ENCODE assay signal across 23 cellular contexts in genomic region chr1:79592707-79593106, GRCh38.
"Had no signal": no experiment of that assay in that cellular context is flagged by ENCODE, and none has a peak within 500 bp of the region (broad histone marks: within the 10 kb centered on the region; RNA-seq: fewer than 3 reads in every experiment).

No MANE protein-coding gene starts in this region.

- ATAC-seq: foreskin keratinocyte; gastroesophageal sphincter; heart left ventricle; left cardiac atrium; left lung; left ventricle myocardium superior; lower lobe of right lung; mucosa of descending colon; naive thymus-derived CD8-positive, alpha-beta T cell had no signal

- H3K36me3 Mint-ChIP-seq: mesothelial cell of epicardium; naive B cell; naive thymus-derived CD8-positive, alpha-beta T cell had no signal

- H3K79me2 ChIP-seq: hepatocyte had no signal

- FAIRE-seq: endothelial cell of umbilical vein, frontal cortex, islet of Langerhans, keratinocyte had no signal

- H3K27me3 Mint-ChIP-seq: naive B cell; naive thymus-derived CD8-positive, alpha-beta T cell had no signal

- H3K4me3 ChIP-seq: coronary artery, dorsolateral prefrontal cortex, esophagus muscularis mucosa, gastroesophageal sphincter, heart left ventricle, hepatocyte, left lung, lower lobe of right lung, mucosa of descending colon had no signal

- DNase-seq: dermis blood vessel endothelial cell; dorsolateral prefrontal cortex; effector CD4-positive, alpha-beta T cell; effector memory CD4-positive, alpha-beta T cell; foreskin keratinocyte; heart left ventricle; left cardiac atrium; left lung; left ventricle myocardium superior; lower lobe of right lung; mesenchymal stem cell; mucosa of descending colon; naive B cell; naive thymus-derived CD8-positive, alpha-beta T cell had no signal

- H3K4me1 ChIP-seq: foreskin keratinocyte, gastroesophageal sphincter, heart left ventricle, left lung, lower lobe of right lung had no signal

- H3K4me2 ChIP-seq: hepatocyte had no signal

- H3K9me3 ChIP-seq: esophagus muscularis mucosa, gastroesophageal sphincter, heart left ventricle, lower lobe of right lung, mucosa of descending colon had no signal

- H3K27ac Mint-ChIP-seq: mesothelial cell of epicardium; naive B cell; naive thymus-derived CD8-positive, alpha-beta T cell had no signal

- H3K27me3 ChIP-seq: esophagus muscularis mucosa, foreskin keratinocyte, gastroesophageal sphincter, heart left ventricle, hepatocyte, left lung had no signal

- H3K4me3 Mint-ChIP-seq: mesothelial cell of epicardium; naive B cell; naive thymus-derived CD8-positive, alpha-beta T cell had no signal

- H3K4me1 Mint-ChIP-seq: naive B cell; naive thymus-derived CD8-positive, alpha-beta T cell had no signal

- H3K27ac ChIP-seq: coronary artery, dorsolateral prefrontal cortex, esophagus muscularis mucosa, foreskin keratinocyte, gastroesophageal sphincter, heart left ventricle, hepatocyte, left lung, lower lobe of right lung had no signal

- H3K36me3 ChIP-seq: esophagus muscularis mucosa, gastroesophageal sphincter, heart left ventricle, left lung, lower lobe of right lung had no signal

- H2AFZ ChIP-seq: hepatocyte had no signal
